ENCODE assay signal across 11 cellular contexts in the genomic region with DNA sequence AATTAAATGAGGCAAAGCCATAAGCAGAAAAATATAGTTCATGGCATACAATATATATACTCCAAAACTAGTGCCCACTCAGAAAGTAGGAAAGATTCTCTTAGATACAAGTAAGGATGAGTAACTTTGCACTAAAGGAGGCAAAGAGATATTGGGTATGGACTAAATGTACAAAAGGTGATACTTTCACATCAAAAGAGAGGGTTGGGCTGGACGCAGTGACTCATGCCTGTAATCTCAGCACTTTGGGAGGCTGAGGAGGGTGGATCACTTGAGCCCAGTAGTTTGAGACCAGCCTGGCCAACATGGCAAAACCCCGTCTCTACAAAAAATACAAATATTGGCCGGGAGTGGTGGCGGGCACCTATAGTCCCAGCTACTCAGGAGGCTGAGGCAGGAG. TPM values are rescaled to one million over a fixed set of nuclear protein-coding genes. Genes with fewer than 3 reads are reported as not detected.
DNase-seq lines count a peak whose midpoint lies in the region; ATAC-seq, FAIRE-seq and TF ChIP-seq lines count a peak whose summit lies in the region.
"Had no signal": no experiment of that assay in that cellular context is flagged by ENCODE, and none has a peak within 500 bp of the region (broad histone marks: within the 10 kb centered on the region; RNA-seq: fewer than 3 reads in every experiment).

No MANE protein-coding gene starts in this region.

- H3K4me1 ChIP-seq in cardiac muscle cell (ENCODE audit: low read depth), result peaks cover 20% of the 10 kb centered on the region
- peaks cover 0 to 44% of the 10 kb centered on the region in 2 donors for H3K4me1 ChIP-seq in right atrium auricular region
- peaks cover 89% of the 10 kb centered on the region for H3K4me1 ChIP-seq in body of pancreas
- H3K4me1 ChIP-seq in mesenchymal stem cell (ENCODE audit: control insufficient read depth, insufficient read depth, low read depth, low read length), result peaks cover 3% of the 10 kb centered on the region
- peaks cover 31 to 40% (median 35%) of the 10 kb centered on the region in 4 donors for H3K4me1 ChIP-seq in upper lobe of left lung

- TF ChIP-seq CTCF in cardiac muscle cell (IDR thresholded peaks at IDR 0.05; ENCODE audit: low read depth, low read length) (no peak), right atrium auricular region (IDR thresholded peaks at IDR 0.05) (no peak), body of pancreas (IDR thresholded peaks at IDR 0.05) (no peak), upper lobe of left lung (IDR thresholded peaks at IDR 0.05) (no peak)

- H2BK5ac ChIP-seq in mesenchymal stem cell (ENCODE audit: low read depth, low read length, poor library complexity, severe bottlenecking), result no peak overlapping the region

- H3K23ac ChIP-seq in mesenchymal stem cell (ENCODE audit: low read length in 2 of 2), result no peak overlapping the region

- H3K36me3 ChIP-seq in cardiac muscle cell (no peaks in the 10 kb centered on the region), right atrium auricular region (peaks cover 12% of the 10 kb centered on the region), body of pancreas (replicated peaks in 1 of 2; ENCODE audit: insufficient read depth in 1 of 2, low read depth in 2 of 2) (no peaks in the 10 kb centered on the region), mesenchymal stem cell (ENCODE audit: control insufficient read depth in 1 of 2, insufficient read depth in 2 of 2, low read depth in 1 of 2, low read length in 2 of 2) (peaks cover 3 to 28% of the 10 kb centered on the region in 2 experiments), upper lobe of left lung (peaks cover 0 to 32% (median 4%) of the 10 kb centered on the region in 4 donors)

- H3K4me2 ChIP-seq in mesenchymal stem cell (ENCODE audit: low read length, poor library complexity, severe bottlenecking), result no peak overlapping the region
- H3K4me2 ChIP-seq: BLaER1 had no signal

- no peak overlapping the region for H2BK120ac ChIP-seq in mesenchymal stem cell (ENCODE audit: low read depth, low read length)

- TF ChIP-seq EP300 in upper lobe of left lung (IDR thresholded peaks at IDR 0.05), result no peak

- H4K8ac ChIP-seq in mesenchymal stem cell (ENCODE audit: low read length), result no peak overlapping the region

- intact Hi-C loops in body of pancreas (cut with DNase I), result no loop called here

- ATAC-seq in body of pancreas, result no peak
- ATAC-seq in upper lobe of left lung (ENCODE audit: low FRiP score in 2 of 2), result no peak

- no peaks in the 10 kb centered on the region for H3K9me3 ChIP-seq in cardiac muscle cell (ENCODE audit: low read depth)
- H3K9me3 ChIP-seq in right atrium auricular region, result no peaks in the 10 kb centered on the region
- H3K9me3 ChIP-seq in body of pancreas, result no peaks in the 10 kb centered on the region
- H3K9me3 ChIP-seq in mesenchymal stem cell (ENCODE audit: control insufficient read depth, low read length), result no peaks in the 10 kb centered on the region
- H3K9me3 ChIP-seq in upper lobe of left lung, result no peaks in the 10 kb centered on the region

- H3K18ac ChIP-seq in mesenchymal stem cell (ENCODE audit: low read depth in 1 of 2, low read length in 2 of 2), result no peak overlapping the region

- H2AK5ac ChIP-seq in mesenchymal stem cell (ENCODE audit: low read length, severe bottlenecking), result no peak overlapping the region

- H4K91ac ChIP-seq in mesenchymal stem cell (ENCODE audit: low read length), result no peak overlapping the region

- no peak overlapping the region for H2AFZ ChIP-seq in mesenchymal stem cell (ENCODE audit: low read depth, low read length)

- H3K27me3 ChIP-seq in cardiac muscle cell (no peaks in the 10 kb centered on the region), right atrium auricular region (no peaks in the 10 kb centered on the region), body of pancreas (no peaks in the 10 kb centered on the region), mesenchymal stem cell (ENCODE audit: control insufficient read depth in 1 of 2, insufficient read depth in 1 of 2, low read length in 2 of 2) (no peaks in the 10 kb centered on the region), upper lobe of left lung (no peaks in the 10 kb centered on the region)
- H3K27me3 ChIP-seq: BLaER1 had no signal

- FAIRE-seq in HTR-8/SVneo (lab: Jason Lieb, UNC), result no peak
- FAIRE-seq: GM12878 had no signal

- H3K4me3 ChIP-seq in cardiac muscle cell (no peak overlapping the region), right atrium auricular region (no peak overlapping the region), body of pancreas (no peak overlapping the region), mesenchymal stem cell (ENCODE audit: insufficient read depth in 1 of 2, low read depth in 1 of 2, low read length in 2 of 2) (no peak overlapping the region), upper lobe of left lung (no peak overlapping the region)
- H3K4me3 ChIP-seq: BLaER1 had no signal

- 73 to 78% methylated on average over 4 of the region's 4 CpGs for WGBS in body of pancreas, 2 donors
- 94% methylated on average over 4 of the region's 4 CpGs for WGBS in mesenchymal stem cell
- WGBS in upper lobe of left lung, 2 donors, result 89 to 94% methylated on average over 4 of the region's 4 CpGs

- H3K27ac ChIP-seq in cardiac muscle cell (peak overlapping the region; percentile 80), right atrium auricular region (peak overlapping the region in 1 of 2 donors; percentile 59), body of pancreas (peak overlapping the region; percentile 49 to 83 (median 74)), mesenchymal stem cell (ENCODE audit: low read length, poor library complexity, severe bottlenecking) (no peak overlapping the region), upper lobe of left lung (peak overlapping the region; percentile 26 to 78 (median 62))
- H3K27ac ChIP-seq: BLaER1 had no signal

- peak overlapping the region; percentile 66 for H3K9ac ChIP-seq in mesenchymal stem cell (ENCODE audit: low read length)
- H3K9ac ChIP-seq: BLaER1 had no signal

- H3K79me1 ChIP-seq in mesenchymal stem cell (replicated peaks; ENCODE audit: low read length, poor library complexity, severe bottlenecking), result peaks cover 24% of the 10 kb centered on the region

- TF ChIP-seq POLR2A in body of pancreas (IDR thresholded peaks at IDR 0.05) (no peak), upper lobe of left lung (IDR thresholded peaks at IDR 0.05) (no peak)

- no peak overlapping the region for H2BK12ac ChIP-seq in mesenchymal stem cell (ENCODE audit: low read length in 2 of 2)

- H3K4ac ChIP-seq in mesenchymal stem cell (ENCODE audit: low read depth in 1 of 2, low read length in 2 of 2), result no peak overlapping the region

- no peak overlapping the region for H3K14ac ChIP-seq in mesenchymal stem cell (ENCODE audit: low read length in 2 of 2)

- H2BK15ac ChIP-seq in mesenchymal stem cell (ENCODE audit: low read depth, poor library complexity, severe bottlenecking), result no peak overlapping the region

- DNase-seq in cardiac muscle cell (ENCODE audit: low read depth in 1 of 2, low spot score in 1 of 2), result no peak
- no peak for DNase-seq in right atrium auricular region (ENCODE audit: low spot score)
- no peak for DNase-seq in body of pancreas
- no peak for DNase-seq in mesenchymal stem cell
- DNase-seq in upper lobe of left lung, result no peak
- no peak for DNase-seq in NCI-H446 treated with DMSO at 0.1 percent for 48 hours (lab: John Stamatoyannopoulos, UW)
- no peak for DNase-seq in germinal center (ENCODE audit: low spot score)
- DNase-seq in HTR-8/SVneo (ENCODE audit: insufficient read length, low spot score), result no peak
- DNase-seq: NCI-H1930 had no signal

RNA-seq across cellular contexts. Expression of a gene that starts 6.7 kb away (rescaled TPM):
- total RNA-seq in cardiac muscle cell, result 15.1 and 18.6 TPM in 2 replicates
- polyA plus RNA-seq in cardiac muscle cell, result 26.1 and 28.9 TPM in 2 replicates
- 1 to 10 TPM; 7.7 to 9.4 TPM for total RNA-seq in right atrium auricular region
- total RNA-seq in body of pancreas, result 10 to 100 TPM; 16.8 to 21.0 TPM
- polyA plus RNA-seq in mesenchymal stem cell (2013, experiment 1 of 2), result 23.4 TPM
- polyA plus RNA-seq in mesenchymal stem cell (2013, experiment 2 of 2), result 24.0 TPM
- 10 to 100 TPM in 5 of 6 donors, 1 to 10 TPM in 1; 6.5 to 31.9 (median 18.8) TPM for total RNA-seq in upper lobe of left lung

RNA-seq across cellular contexts. Expression of a gene that starts 6.7 kb away (rescaled TPM):
- total RNA-seq in cardiac muscle cell (17.7 and 21.8 TPM in 2 replicates), right atrium auricular region (10 to 100 TPM; 11.0 to 11.3 TPM), body of pancreas (10 to 100 TPM; 11.2 to 13.5 TPM), upper lobe of left lung (10 to 100 TPM in 5 of 6 donors, 1 to 10 TPM in 1; 3.0 to 20.7 (median 14.5) TPM)
- polyA plus RNA-seq in cardiac muscle cell, result 14.1 and 21.1 TPM in 2 replicates
- 4.4 TPM for polyA plus RNA-seq in mesenchymal stem cell (2013, experiment 1 of 2)
- 4.5 TPM for polyA plus RNA-seq in mesenchymal stem cell (2013, experiment 2 of 2)

RNA-seq across cellular contexts. Expression of a gene that starts 37.0 kb away (rescaled TPM):
- total RNA-seq in cardiac muscle cell, result 0.09 and 0.28 TPM in 2 replicates
- not detected in 2 replicates for polyA plus RNA-seq in cardiac muscle cell
- 10 to 100 TPM in 1 of 2 donors, 1 to 10 TPM in 1; 5.8 to 10.4 TPM for total RNA-seq in right atrium auricular region
- total RNA-seq in body of pancreas, result 1 to 10 TPM; 8.0 to 8.2 TPM
- polyA plus RNA-seq in mesenchymal stem cell (2013, experiment 1 of 2), result 5.6 TPM
- polyA plus RNA-seq in mesenchymal stem cell (2013, experiment 2 of 2), result 6.5 TPM
- total RNA-seq in upper lobe of left lung, result 10 to 100 TPM; 17.9 to 47.1 (median 28.0) TPM
